Comparison of ENCODE assay signal across 12 cellular contexts in the genomic region with DNA sequence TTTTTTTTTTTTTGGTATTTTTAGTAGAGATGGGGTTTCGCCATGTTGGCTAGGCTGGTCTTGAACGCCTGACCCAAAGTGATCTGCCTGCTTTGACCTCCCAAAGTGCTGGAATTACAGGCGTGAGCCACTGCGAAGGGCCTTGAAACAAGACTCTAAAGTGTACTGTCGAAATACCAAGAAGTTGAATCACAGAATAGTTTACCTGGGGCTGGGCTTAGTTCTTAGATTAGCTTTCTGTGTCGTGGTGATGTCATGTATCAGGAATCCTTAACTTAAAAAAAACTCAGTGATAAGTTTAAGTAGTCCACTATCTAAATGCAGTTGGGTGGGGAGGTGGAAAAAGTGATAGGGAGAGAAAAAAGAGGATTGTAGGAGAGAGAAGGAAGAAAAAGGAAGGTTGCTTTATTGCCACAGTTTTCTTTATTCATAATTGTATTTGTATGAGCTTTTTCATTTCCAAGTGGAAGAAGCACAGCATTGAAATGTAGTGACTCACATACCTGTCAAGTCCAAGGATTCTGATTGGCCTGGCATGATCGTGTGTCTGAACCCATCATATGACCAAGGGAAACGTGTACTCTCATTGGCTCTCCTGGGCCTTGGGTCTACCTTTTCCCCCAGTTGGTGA. TPM values are rescaled to one million over a fixed set of nuclear protein-coding genes. Genes with fewer than 3 reads are reported as not detected.
DNase-seq lines count a peak whose midpoint lies in the region; ATAC-seq, FAIRE-seq and TF ChIP-seq lines count a peak whose summit lies in the region.
"Had no signal": no experiment of that assay in that cellular context is flagged by ENCODE, and none has a peak within 500 bp of the region (broad histone marks: within the 10 kb centered on the region; RNA-seq: fewer than 3 reads in every experiment).

No MANE protein-coding gene starts in this region.

- H3K79me2 ChIP-seq in GM23338 (replicated peaks; ENCODE audit: insufficient read depth): peaks cover 100% of the 10 kb centered on the region
- peaks cover 11% of the 10 kb centered on the region for H3K79me2 ChIP-seq in trophoblast cell (ENCODE audit: control insufficient read depth, insufficient read depth, low read length, poor library complexity)

- peaks cover 57% of the 10 kb centered on the region for H3K4me1 Mint-ChIP-seq in GM23338

- H3K79me1 ChIP-seq in trophoblast cell (ENCODE audit: low read length): peaks cover 4% of the 10 kb centered on the region

- H3K4ac ChIP-seq in trophoblast cell (ENCODE audit: low read depth, low read length): peak overlapping the region; percentile 34

- H3K27me3 ChIP-seq in GM23338 (ENCODE audit: insufficient read depth): no peaks in the 10 kb centered on the region
- H3K27me3 ChIP-seq in trophoblast cell (ENCODE audit: insufficient read depth, low read length): no peaks in the 10 kb centered on the region
- H3K27me3 ChIP-seq: dorsolateral prefrontal cortex, sigmoid colon, vagina had no signal

- TF ChIP-seq CTCF in GM23338 (conservative IDR thresholded peaks at IDR 0.05; ENCODE audit: low read depth in 2 of 2): no peak
- TF ChIP-seq CTCF in D721Med (IDR thresholded peaks at IDR 0.05; ENCODE audit: insufficient read depth, missing control alignments): no peak

- H3K4me2 ChIP-seq in GM23338: no peak overlapping the region
- H3K4me2 ChIP-seq in trophoblast cell (ENCODE audit: low read length): no peak overlapping the region

- H3K36me3 ChIP-seq in GM23338 (ENCODE audit: insufficient read depth) (no peaks in the 10 kb centered on the region), trophoblast cell (ENCODE audit: control insufficient read depth in 1 of 2, insufficient read depth in 2 of 2, low read length in 2 of 2) (peaks cover 0 to 3% of the 10 kb centered on the region in 2 experiments)
- H3K36me3 ChIP-seq: sigmoid colon, vagina had no signal

- H3F3A ChIP-seq in GM23338 (replicated peaks; ENCODE audit: low read depth): no peaks in the 10 kb centered on the region; the same call in 1 of the 2 replicates

- H3K9me3 ChIP-seq in trophoblast cell (ENCODE audit: insufficient read depth, low read depth, low read length): no peaks in the 10 kb centered on the region
- H3K9me3 ChIP-seq: sigmoid colon, vagina had no signal

- H3K23ac ChIP-seq in trophoblast cell (ENCODE audit: low read length): no peak overlapping the region

- no peak overlapping the region for H3K4me3 ChIP-seq in GM23338
- no peak overlapping the region for H3K4me3 ChIP-seq in trophoblast cell (ENCODE audit: low read depth, low read length)
- H3K4me3 ChIP-seq: dorsolateral prefrontal cortex, sigmoid colon, vagina had no signal

- peak overlapping the region; percentile 38 for H3K27ac Mint-ChIP-seq in GM23338

- DNase-seq in GM23338 (ENCODE audit: low spot score) (peak; percentile 73), RKO (ENCODE audit: low spot score) (peak; percentile 63), fibroblast of gingiva (ENCODE audit: low read depth) (peak; percentile 36), trophoblast cell (peak; percentile 83 to 97), NCI-H446 (lab: John Stamatoyannopoulos, UW) (no peak), NCI-H2029 treated with DMSO at 0.1 percent for 48 hours (lab: John Stamatoyannopoulos, UW) (no peak), D721Med (ENCODE audit: insufficient read length, low spot score) (no peak)
- no peak for DNase-seq in activated CD8-positive, alpha-beta memory T cell treated with anti-CD3 and anti-CD28 coated beads for 24 hours
- DNase-seq: dorsolateral prefrontal cortex, NCI-H146, sigmoid colon had no signal

- no peak overlapping the region for H4K12ac ChIP-seq in trophoblast cell (ENCODE audit: low read depth, low read length)

- no peak overlapping the region for H4K91ac ChIP-seq in trophoblast cell (ENCODE audit: low read depth, low read length)

- ATAC-seq in GM23338: peak; percentile 29

- no peak overlapping the region for H3K4me3 Mint-ChIP-seq in GM23338

- H3K4me1 ChIP-seq in GM23338 (ENCODE audit: insufficient read depth) (peaks cover 25% of the 10 kb centered on the region), trophoblast cell (ENCODE audit: control insufficient read depth in 1 of 2, insufficient read depth in 2 of 2, low read length in 2 of 2) (peaks cover 9 to 13% of the 10 kb centered on the region in 2 experiments)

- no peak overlapping the region for H2BK120ac ChIP-seq in trophoblast cell (ENCODE audit: insufficient read depth, low read length, poor library complexity)

- H2BK12ac ChIP-seq in trophoblast cell (ENCODE audit: low read length): no peak overlapping the region

- H3K18ac ChIP-seq in trophoblast cell (ENCODE audit: low read length): no peak overlapping the region

- no peak overlapping the region for H2AFZ ChIP-seq in GM23338
- H2AFZ ChIP-seq in trophoblast cell (ENCODE audit: insufficient read depth, low read length, poor library complexity): no peak overlapping the region

- H3K9ac ChIP-seq in trophoblast cell (ENCODE audit: low read length): no peak overlapping the region

- peaks cover 3% of the 10 kb centered on the region for H3K27me3 Mint-ChIP-seq in GM23338 (ENCODE audit: insufficient read depth, low read depth, poor library complexity)

- WGBS in trophoblast cell (ENCODE audit: extremely low coverage, insufficient coverage, insufficient read length): no CpG with 5 or more reads among the region's 8 CpGs

- H4K8ac ChIP-seq in trophoblast cell (ENCODE audit: low read depth, low read length): no peak overlapping the region

- H2BK5ac ChIP-seq in trophoblast cell (ENCODE audit: low read depth, low read length, poor library complexity): peak overlapping the region; percentile 2

- no peak overlapping the region for H2AK5ac ChIP-seq in trophoblast cell (ENCODE audit: low read length)

- H3K27ac ChIP-seq in GM23338 (ENCODE audit: low read depth) (peak overlapping the region; percentile 78; the same call in 1 of the 2 replicates), trophoblast cell (ENCODE audit: low read depth, low read length) (peak overlapping the region; percentile 80)
- H3K27ac ChIP-seq: dorsolateral prefrontal cortex, vagina had no signal

- H3K9me3 Mint-ChIP-seq in GM23338: no peaks in the 10 kb centered on the region

- H3K14ac ChIP-seq in trophoblast cell (ENCODE audit: low read length): no peak overlapping the region

- H3K9me2 ChIP-seq in GM23338 (ENCODE audit: insufficient read depth): no peaks in the 10 kb centered on the region

- no peak for FAIRE-seq in D721Med (lab: Jason Lieb, UNC)

- peaks cover 14% of the 10 kb centered on the region; the same call in 2 of the 3 replicates for H3K36me3 Mint-ChIP-seq in GM23338 (ENCODE audit: low read depth)

- peaks cover 49% of the 10 kb centered on the region for H4K20me1 ChIP-seq in GM23338 (replicated peaks; ENCODE audit: insufficient read depth)

TF ChIP-seq in GM23338, 12 proteins besides CTCF, POLR2A, EP300 and RAD21 (continues in another document):
- TF ChIP-seq, protein P1, sequence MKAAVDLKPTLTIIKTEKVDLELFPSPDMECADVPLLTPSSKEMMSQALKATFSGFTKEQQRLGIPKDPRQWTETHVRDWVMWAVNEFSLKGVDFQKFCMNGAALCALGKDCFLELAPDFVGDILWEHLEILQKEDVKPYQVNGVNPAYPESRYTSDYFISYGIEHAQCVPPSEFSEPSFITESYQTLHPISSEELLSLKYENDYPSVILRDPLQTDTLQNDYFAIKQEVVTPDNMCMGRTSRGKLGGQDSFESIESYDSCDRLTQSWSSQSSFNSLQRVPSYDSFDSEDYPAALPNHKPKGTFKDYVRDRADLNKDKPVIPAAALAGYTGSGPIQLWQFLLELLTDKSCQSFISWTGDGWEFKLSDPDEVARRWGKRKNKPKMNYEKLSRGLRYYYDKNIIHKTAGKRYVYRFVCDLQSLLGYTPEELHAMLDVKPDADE (IDR thresholded peaks at IDR 0.05): no peak
- TF ChIP-seq, protein P2, sequence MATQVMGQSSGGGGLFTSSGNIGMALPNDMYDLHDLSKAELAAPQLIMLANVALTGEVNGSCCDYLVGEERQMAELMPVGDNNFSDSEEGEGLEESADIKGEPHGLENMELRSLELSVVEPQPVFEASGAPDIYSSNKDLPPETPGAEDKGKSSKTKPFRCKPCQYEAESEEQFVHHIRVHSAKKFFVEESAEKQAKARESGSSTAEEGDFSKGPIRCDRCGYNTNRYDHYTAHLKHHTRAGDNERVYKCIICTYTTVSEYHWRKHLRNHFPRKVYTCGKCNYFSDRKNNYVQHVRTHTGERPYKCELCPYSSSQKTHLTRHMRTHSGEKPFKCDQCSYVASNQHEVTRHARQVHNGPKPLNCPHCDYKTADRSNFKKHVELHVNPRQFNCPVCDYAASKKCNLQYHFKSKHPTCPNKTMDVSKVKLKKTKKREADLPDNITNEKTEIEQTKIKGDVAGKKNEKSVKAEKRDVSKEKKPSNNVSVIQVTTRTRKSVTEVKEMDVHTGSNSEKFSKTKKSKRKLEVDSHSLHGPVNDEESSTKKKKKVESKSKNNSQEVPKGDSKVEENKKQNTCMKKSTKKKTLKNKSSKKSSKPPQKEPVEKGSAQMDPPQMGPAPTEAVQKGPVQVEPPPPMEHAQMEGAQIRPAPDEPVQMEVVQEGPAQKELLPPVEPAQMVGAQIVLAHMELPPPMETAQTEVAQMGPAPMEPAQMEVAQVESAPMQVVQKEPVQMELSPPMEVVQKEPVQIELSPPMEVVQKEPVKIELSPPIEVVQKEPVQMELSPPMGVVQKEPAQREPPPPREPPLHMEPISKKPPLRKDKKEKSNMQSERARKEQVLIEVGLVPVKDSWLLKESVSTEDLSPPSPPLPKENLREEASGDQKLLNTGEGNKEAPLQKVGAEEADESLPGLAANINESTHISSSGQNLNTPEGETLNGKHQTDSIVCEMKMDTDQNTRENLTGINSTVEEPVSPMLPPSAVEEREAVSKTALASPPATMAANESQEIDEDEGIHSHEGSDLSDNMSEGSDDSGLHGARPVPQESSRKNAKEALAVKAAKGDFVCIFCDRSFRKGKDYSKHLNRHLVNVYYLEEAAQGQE (IDR thresholded peaks at IDR 0.05; ENCODE audit: unreplicated experiment): no peak

RNA-seq across cellular contexts. Expression of a gene that starts 13.4 kb away (rescaled TPM):
- total RNA-seq in GM23338 (2014; rRNA removed; shearing (Covaris generic)): 68.2 and 77.9 TPM in 2 replicates
- 83.4 and 95.7 TPM in 2 replicates for polyA plus RNA-seq in GM23338 (2016; fragmentation: Nextera tagmentation; extraction: Ambion mirVana)
- 121 and 122 TPM in 2 replicates for polyA plus RNA-seq in trophoblast cell (2013)

RNA-seq across cellular contexts. Expression of a gene that starts 14.2 kb away (rescaled TPM):
- total RNA-seq in GM23338 (2014; rRNA removed; shearing (Covaris generic)): 23.3 and 23.8 TPM in 2 replicates
- polyA plus RNA-seq in GM23338 (2016; fragmentation: Nextera tagmentation; extraction: Ambion mirVana): 30.6 and 40.5 TPM in 2 replicates
- polyA plus RNA-seq in trophoblast cell (2013): 20.4 and 21.1 TPM in 2 replicates

Comparison
In these comparisons a context has a peak if more than half of its experiments do, and no peak if none do; other contexts are left out.
1. DNase-seq: peak in GM23338 (single experiment), RKO (single experiment), fibroblast of gingiva (single experiment) and trophoblast cell (2 of 2); none in NCI-H446 (0 of 2), activated CD8-positive, alpha-beta memory T cell treated with anti-CD3 and anti-CD28 coated beads for 24 hours (single experiment), NCI-H2029 treated with DMSO at 0.1 percent for 48 hours (single experiment) and D721Med (single experiment).